ENCODE assay signal across 15 cellular contexts in genomic region chr16:57367111-57367752, GRCh38. TPM values are rescaled to one million over a fixed set of nuclear protein-coding genes. Genes with fewer than 3 reads are reported as not detected.
DNase-seq lines count a peak whose midpoint lies in the region; ATAC-seq, FAIRE-seq and TF ChIP-seq lines count a peak whose summit lies in the region.
"Had no signal": no experiment of that assay in that cellular context is flagged by ENCODE, and none has a peak within 500 bp of the region (broad histone marks: within the 10 kb centered on the region; RNA-seq: fewer than 3 reads in every experiment).

No MANE protein-coding gene starts in this region.

- POLR2A ChIA-PET in GM12878 (lab: Charles Lee), result interaction anchor here (0.6 to 1.4 kb wide), 4 partner anchors 10 to 91 kb away, joined by 3 to 6 read pairs (median 4); no protein-coding TSS in a partner anchor

- no peak overlapping the region for H3K9ac ChIP-seq in GM23248
- no peak overlapping the region for H3K9ac ChIP-seq in GM12878 (ENCODE audit: control insufficient read depth, insufficient read depth, low read length)
- no peak overlapping the region for H3K9ac ChIP-seq in smooth muscle cell (ENCODE audit: low read depth)

- TF ChIP-seq POLR2A in GM12878 (IDR thresholded peaks at IDR 0.05; ENCODE audit: low read depth, low read length), result no peak; the same call in 1 of the 2 replicates

- no peaks in the 10 kb centered on the region for H4K20me1 ChIP-seq in GM23248 (ENCODE audit: insufficient read depth)
- no peaks in the 10 kb centered on the region for H4K20me1 ChIP-seq in GM12878 (ENCODE audit: control insufficient read depth, insufficient read depth)
- no peaks in the 10 kb centered on the region for H4K20me1 ChIP-seq in GM23338 (replicated peaks; ENCODE audit: insufficient read depth)
- H4K20me1 ChIP-seq in smooth muscle cell (ENCODE audit: low read depth), result no peaks in the 10 kb centered on the region

- H3K36me3 Mint-ChIP-seq in GM23338 (ENCODE audit: low read depth), result no peaks in the 10 kb centered on the region

- CTCF ChIA-PET in GM12878 (lab: Yijun Ruan, JAX), result interaction anchor here (1.3 to 1.4 kb wide), 2 partner anchors 10 to 50 kb away, joined by 4 to 6 read pairs; no protein-coding TSS in a partner anchor

- H3K27ac Mint-ChIP-seq in GM23338, result no peak overlapping the region

- H3K79me2 ChIP-seq in GM23248 (ENCODE audit: insufficient read depth) (no peaks in the 10 kb centered on the region), GM12878 (ENCODE audit: control insufficient read depth, insufficient read depth, low read length) (no peaks in the 10 kb centered on the region), GM23338 (replicated peaks; ENCODE audit: insufficient read depth) (no peaks in the 10 kb centered on the region), smooth muscle cell (ENCODE audit: low read depth) (no peaks in the 10 kb centered on the region)

- SMC1A ChIA-PET in GM12878 (lab: Charles Lee; ENCODE audit: uncharacterized antibody, unreplicated experiment), result interaction anchor here (0.9 to 1.0 kb wide), 2 partner anchors 45 to 63 kb away, joined by 3 to 4 read pairs; no protein-coding TSS in a partner anchor

- 0 out of 3 replicates have a peak, but pooled peaks cover 1% of the 10 kb centered on the region for H3K4me1 Mint-ChIP-seq in GM23338

- no peak overlapping the region for H3K4me2 ChIP-seq in GM23248 (ENCODE audit: unreplicated experiment)
- no peak overlapping the region for H3K4me2 ChIP-seq in GM12878 (ENCODE audit: control insufficient read depth, insufficient read depth)
- H3K4me2 ChIP-seq in GM23338, result no peak overlapping the region
- H3K4me2 ChIP-seq in smooth muscle cell, result no peak overlapping the region

- in situ Hi-C loops in GM23248 (cut with MboI), result no loop called here
- in situ Hi-C loops in GM12878 (cut with MboI), result no loop called here

- no peaks in the 10 kb centered on the region for H3K36me3 ChIP-seq in GM23248 (ENCODE audit: low read depth)
- H3K36me3 ChIP-seq in GM12878 (ENCODE audit: control insufficient read depth in 2 of 2, insufficient read depth in 2 of 2, low read length in 1 of 2), result no peaks in the 10 kb centered on the region; a peak in 1 of 4 replicates
- H3K36me3 ChIP-seq in kidney epithelial cell (ENCODE audit: control insufficient read depth, insufficient read depth, low read length), result no peaks in the 10 kb centered on the region
- no peaks in the 10 kb centered on the region for H3K36me3 ChIP-seq in GM23338 (ENCODE audit: insufficient read depth)
- no peaks in the 10 kb centered on the region for H3K36me3 ChIP-seq in smooth muscle cell (ENCODE audit: low read depth)

- ATAC-seq in GM12878 (no peak), HG02938 (IDR thresholded peaks at IDR 0.05; ENCODE audit: unreplicated experiment) (no peak), GM18519 (IDR thresholded peaks at IDR 0.05; ENCODE audit: low FRiP score, unreplicated experiment) (no peak), GM23338 (no peak)
- ATAC-seq: stimulated activated naive CD8-positive, alpha-beta T cell treated with anti-CD3 and anti-CD28 coated beads, Interleukin-15, Interleukin-2, amounts not matched to agents 100 U/mL and 50 U/mL, for 24 hours had no signal

- DNase-seq in A172 (ENCODE audit: low spot score) (peak; percentile 33), GM23248 (peak; percentile 54), GM12878 (ENCODE audit: low read depth, low spot score) (no peak), kidney epithelial cell (ENCODE audit: low read depth) (peak; percentile 35), GM23338 (ENCODE audit: low spot score) (no peak), smooth muscle cell (lab: John Stamatoyannopoulos, UW; ENCODE audit: unreplicated experiment) (no peak)
- DNase-seq: activated naive CD4-positive, alpha-beta T cell treated with anti-CD3 and anti-CD28 coated beads, Interleukin-2, amount 50 U/mL, for 16 hours; cerebellar nuclear complex; NCI-H446 treated with DMSO at 0.1 percent for 48 hours; stimulated activated CD4-positive, alpha-beta T cell treated with anti-CD3 and anti-CD28 coated beads, Interleukin-4, amount 100 ng/mL, for 1 hour; stimulated activated naive CD8-positive, alpha-beta T cell treated with anti-CD3 and anti-CD28 coated beads, Interleukin-15, Interleukin-2, amounts not matched to agents 100 U/mL and 50 U/mL, for 24 hours had no signal

- TF ChIP-seq RAD21 in GM12878 (IDR thresholded peaks at IDR 0.05; ENCODE audit: insufficient read depth, low read depth, low read length), result no peak

- no peaks in the 10 kb centered on the region; the same call in 2 of the 3 replicates for H3K9me3 Mint-ChIP-seq in GM23338

- TF ChIP-seq CTCF in GM12878 (IDR thresholded peaks at IDR 0.05 in 2 of 3, conservative IDR thresholded peaks at IDR 0.05 in 1 of 3; ENCODE audit: control insufficient read depth in 2 of 3, extremely low read depth in 1 of 3, insufficient read depth in 1 of 3, low read depth in 3 of 3, low read length in 3 of 3), result no peak
- no peak for TF ChIP-seq CTCF in kidney epithelial cell (IDR thresholded peaks at IDR 0.05; ENCODE audit: insufficient read depth, low read length, poor library complexity, severe bottlenecking)
- no peak for TF ChIP-seq CTCF in GM23338 (conservative IDR thresholded peaks at IDR 0.05; ENCODE audit: low read depth in 2 of 2)
- no peak for TF ChIP-seq CTCF in smooth muscle cell (IDR thresholded peaks at IDR 0.05; ENCODE audit: borderline replicate concordance, insufficient read depth, poor library complexity, severe bottlenecking)

- no TSS peak for BruUV-seq in GM12878 (replicated peaks; lab: Mats Ljungman, UMichigan)

- H3K4me1 ChIP-seq in GM23248 (ENCODE audit: insufficient read depth) (no peaks in the 10 kb centered on the region), GM12878 (ENCODE audit: control insufficient read depth, insufficient read depth, low read length) (no peaks in the 10 kb centered on the region), GM23338 (ENCODE audit: insufficient read depth) (peaks cover 5% of the 10 kb centered on the region), smooth muscle cell (ENCODE audit: low read depth) (peaks cover 5% of the 10 kb centered on the region)

- no peak overlapping the region for H3K4me3 Mint-ChIP-seq in GM23338

- H3K27ac ChIP-seq in GM23248 (no peak overlapping the region), GM12878 (ENCODE audit: control insufficient read depth, insufficient read depth) (no peak overlapping the region), GM23338 (ENCODE audit: low read depth) (no peak overlapping the region), smooth muscle cell (ENCODE audit: low read depth) (no peak overlapping the region)

- H3K9me3 ChIP-seq in GM23248 (ENCODE audit: low read depth), result no peaks in the 10 kb centered on the region
- no peaks in the 10 kb centered on the region for H3K9me3 ChIP-seq in GM12878 (replicated peaks; ENCODE audit: control insufficient read depth, insufficient read depth, low read length)
- H3K9me3 ChIP-seq in smooth muscle cell (replicated peaks; ENCODE audit: low read depth), result no peaks in the 10 kb centered on the region

- H3K4me3 ChIP-seq in GM23248 (no peak overlapping the region), GM12878 (no peak overlapping the region), kidney epithelial cell (ENCODE audit: low read depth, low read length) (no peak overlapping the region), GM23338 (no peak overlapping the region), smooth muscle cell (no peak overlapping the region)

- H3K27me3 ChIP-seq in GM23248 (replicated peaks; ENCODE audit: insufficient read depth), result peaks cover 39% of the 10 kb centered on the region
- H3K27me3 ChIP-seq in GM12878 (replicated peaks in 1 of 2; ENCODE audit: control insufficient read depth in 2 of 2, insufficient read depth in 2 of 2, low read length in 1 of 2), result no peaks in the 10 kb centered on the region
- peaks cover 3% of the 10 kb centered on the region for H3K27me3 ChIP-seq in kidney epithelial cell (ENCODE audit: control insufficient read depth, insufficient read depth, low read length)
- H3K27me3 ChIP-seq in GM23338 (ENCODE audit: insufficient read depth), result no peaks in the 10 kb centered on the region
- no peaks in the 10 kb centered on the region for H3K27me3 ChIP-seq in smooth muscle cell (ENCODE audit: low read depth)

- no peak for TF ChIP-seq EP300 in GM12878 (IDR thresholded peaks at IDR 0.05; ENCODE audit: borderline replicate concordance in 1 of 2, control insufficient read depth in 1 of 2, low read depth in 2 of 2, low read length in 2 of 2)

- FAIRE-seq in GM12878 (lab: Jason Lieb, UNC), result no peak
- FAIRE-seq: GM18507 had no signal

- no peak overlapping the region for H2AFZ ChIP-seq in GM23248
- H2AFZ ChIP-seq in GM12878 (ENCODE audit: control insufficient read depth, low read depth, low read length), result no peak overlapping the region
- no peak overlapping the region for H2AFZ ChIP-seq in GM23338
- H2AFZ ChIP-seq in smooth muscle cell (ENCODE audit: low read depth), result no peak overlapping the region

- H3K27me3 Mint-ChIP-seq in GM23338 (ENCODE audit: insufficient read depth, low read depth, poor library complexity), result peaks cover 4% of the 10 kb centered on the region

- RAD21 ChIA-PET in GM12878 (lab: Charles Lee; ENCODE audit: unreplicated experiment), result interaction anchor here (1.2 to 2.4 kb wide), 5 partner anchors 8 to 50 kb away, joined by 3 to 11 read pairs (median 6); no protein-coding TSS in a partner anchor

- intact Hi-C loops in GM12878 (cut with micrococcal nuclease; ENCODE audit: unreplicated experiment), result no loop called here

- H3K9me2 ChIP-seq in GM23248 (ENCODE audit: insufficient read depth) (no peaks in the 10 kb centered on the region), GM23338 (ENCODE audit: insufficient read depth) (no peaks in the 10 kb centered on the region)

- WGBS in GM23248 (ENCODE audit: low coverage in 1 of 2, low lambda C conversion rate in 2 of 2, missing lambda C conversion rate in 2 of 2), 2 experiments, result 64 to 71% methylated on average over 7 of the region's 7 CpGs
- 70% methylated on average over 7 of the region's 7 CpGs for WGBS in GM12878 (ENCODE audit: insufficient coverage, insufficient replicate concordance, low lambda C conversion rate, missing lambda C conversion rate)
- WGBS in smooth muscle cell (ENCODE audit: low lambda C conversion rate), result 94% methylated on average over 7 of the region's 7 CpGs

- H3F3A ChIP-seq in GM23248 (ENCODE audit: insufficient read depth) (no peaks in the 10 kb centered on the region), GM23338 (replicated peaks; ENCODE audit: low read depth) (no peaks in the 10 kb centered on the region), smooth muscle cell (ENCODE audit: low read depth) (no peaks in the 10 kb centered on the region)

RNA-seq across cellular contexts. Expression of gene CX3CL1, which starts 5.1 kb away (rescaled TPM):
- total RNA-seq in A172 (2014; rRNA removed; shearing (Covaris generic)), result 0.79 and 0.88 TPM in 2 replicates
- not detected in 2 replicates for total RNA-seq in GM23248 (2014; rRNA removed; shearing (Covaris generic))
- polyA plus RNA-seq in GM23248 (2016; fragmentation: Nextera tagmentation; extraction: Ambion mirVana) (not detected in 2 replicates), GM12878 (2011; rRNA removed) (0.59 and 1.2 TPM in 2 replicates), GM12878 (2014; fragmentation: Illumina TruSeq; extraction: Trizol) (0.48 and 0.60 TPM in 2 replicates), GM12878 (2014; fragmentation: Nextera tagmentation; extraction: Ambion mirVana) (under 1 TPM; 0.03 to 0.05 TPM), GM12878 (2014; rRNA removed) (0.63 and 1.2 TPM in 2 replicates), GM12878 (2016; fragmentation: Nextera tagmentation; extraction: Ambion mirVana) (under 1 TPM; 0.16 to 0.18 TPM), GM23338 (2016; fragmentation: Nextera tagmentation; extraction: Ambion mirVana) (0.24 and 0.30 TPM in 2 replicates), smooth muscle cell (2.8 and 5.4 TPM in 2 replicates)
- total RNA-seq in GM12878 (2013; cell fraction: nucleolus; rRNA removed), result 17.2 and 19.8 TPM in 2 replicates
- total RNA-seq in GM12878 (2014; rRNA removed) (0.68 and 1.1 TPM in 2 replicates), GM12878 (2014; rRNA removed; fragmentation: Illumina TruSeq; extraction: Trizol) (0.31 and 0.41 TPM in 2 replicates), GM12878 (2021) (0.77 and 1.2 TPM in 2 replicates), kidney epithelial cell (22.0 and 24.8 TPM in 2 replicates), smooth muscle cell (2.2 and 4.0 TPM in 2 replicates)
- 0.16 TPM for polyA plus RNA-seq in GM12878 (2011; ENCODE audit: low read depth)
- 1.5 and 1.9 TPM in 2 replicates for polyA plus RNA-seq in GM12878 (2011; cell fraction: cytosol; rRNA removed)
- polyA plus RNA-seq in GM12878 (2011; cell fraction: nucleus; rRNA removed), result 2.1 and 2.6 TPM in 2 replicates
- 0.16 and 0.38 TPM in 2 replicates for polyA plus RNA-seq in GM12878 (2012)
- polyA minus RNA-seq in GM12878 (2011; rRNA and poly(A)+ RNA removed), result 1.4 and 2.1 TPM in 2 replicates
- 0.40 and 0.94 TPM in 2 replicates for polyA minus RNA-seq in GM12878 (2011; cell fraction: cytosol; rRNA and poly(A)+ RNA removed)
- 0.60 and 0.77 TPM in 2 replicates for polyA minus RNA-seq in GM12878 (2011; cell fraction: nucleus; rRNA and poly(A)+ RNA removed)
- total RNA-seq in GM23338 (2014; rRNA removed; shearing (Covaris generic)), result 0.16 and 2.8 TPM in 2 replicates
- total RNA-seq: G401 had no signal

RNA-seq across cellular contexts. Expression of gene CCL22, which starts 8.6 kb away (rescaled TPM):
- not detected in 2 replicates for total RNA-seq in A172 (2014; rRNA removed; shearing (Covaris generic))
- total RNA-seq in GM23248 (2014; rRNA removed; shearing (Covaris generic)), result not detected in 2 replicates
- polyA plus RNA-seq in GM23248 (2016; fragmentation: Nextera tagmentation; extraction: Ambion mirVana), result 0.10 and 0.13 TPM in 2 replicates
- total RNA-seq in GM12878 (2013; cell fraction: nucleolus; rRNA removed), result 217 and 243 TPM in 2 replicates
- total RNA-seq in GM12878 (2014; rRNA removed), result 114 and 118 TPM in 2 replicates
- total RNA-seq in GM12878 (2014; rRNA removed; fragmentation: Illumina TruSeq; extraction: Trizol), result 132 and 137 TPM in 2 replicates
- 704 and 775 TPM in 2 replicates for total RNA-seq in GM12878 (2021)
- polyA plus RNA-seq in GM12878 (2011; ENCODE audit: low read depth), result 191 TPM
- 14.5 and 38.0 TPM in 2 replicates for polyA plus RNA-seq in GM12878 (2011; rRNA removed)
- 34.6 and 58.9 TPM in 2 replicates for polyA plus RNA-seq in GM12878 (2011; cell fraction: cytosol; rRNA removed)
- polyA plus RNA-seq in GM12878 (2011; cell fraction: nucleus; rRNA removed), result 20.6 TPM in 2 replicates
- polyA plus RNA-seq in GM12878 (2012), result 240 and 288 TPM in 2 replicates
- polyA plus RNA-seq in GM12878 (2014; fragmentation: Illumina TruSeq; extraction: Trizol), result 508 and 540 TPM in 2 replicates
- polyA plus RNA-seq in GM12878 (2014; fragmentation: Nextera tagmentation; extraction: Ambion mirVana), result 100 to 1,000 TPM; 581 to 591 TPM
- polyA plus RNA-seq in GM12878 (2014; rRNA removed), result 221 and 240 TPM in 2 replicates
- polyA plus RNA-seq in GM12878 (2016; fragmentation: Nextera tagmentation; extraction: Ambion mirVana), result 100 to 1,000 TPM; 347 to 350 TPM
- 35.3 and 36.7 TPM in 2 replicates for polyA minus RNA-seq in GM12878 (2011; rRNA and poly(A)+ RNA removed)
- polyA minus RNA-seq in GM12878 (2011; cell fraction: cytosol; rRNA and poly(A)+ RNA removed), result 35.0 and 39.2 TPM in 2 replicates
- polyA minus RNA-seq in GM12878 (2011; cell fraction: nucleus; rRNA and poly(A)+ RNA removed), result 4.6 and 6.1 TPM in 2 replicates
- total RNA-seq in kidney epithelial cell, result not detected in 2 replicates
- not detected in 2 replicates for total RNA-seq in GM23338 (2014; rRNA removed; shearing (Covaris generic))
- polyA plus RNA-seq in GM23338 (2016; fragmentation: Nextera tagmentation; extraction: Ambion mirVana), result 0.19 and 0.42 TPM in 2 replicates
- not detected in 2 replicates for total RNA-seq in smooth muscle cell
- polyA plus RNA-seq in smooth muscle cell, result not detected in 2 replicates
- total RNA-seq: G401 had no signal

RNA-seq across cellular contexts. Expression of gene CCL17, which starts 37.3 kb away (rescaled TPM):
- 3.4 and 14.2 TPM in 2 replicates for total RNA-seq in A172 (2014; rRNA removed; shearing (Covaris generic))
- not detected in 2 replicates for total RNA-seq in GM23248 (2014; rRNA removed; shearing (Covaris generic))
- polyA plus RNA-seq in GM23248 (2016; fragmentation: Nextera tagmentation; extraction: Ambion mirVana) (not detected in 2 replicates), GM12878 (2011; rRNA removed) (0.92 and 1.2 TPM in 2 replicates), GM12878 (2014; fragmentation: Illumina TruSeq; extraction: Trizol) (26.2 and 55.9 TPM in 2 replicates), GM12878 (2014; fragmentation: Nextera tagmentation; extraction: Ambion mirVana) (10 to 100 TPM; 26.4 to 31.2 TPM), GM12878 (2014; rRNA removed) (84.9 and 107 TPM in 2 replicates), GM12878 (2016; fragmentation: Nextera tagmentation; extraction: Ambion mirVana) (10 to 100 TPM; 28.3 to 35.2 TPM), GM23338 (2016; fragmentation: Nextera tagmentation; extraction: Ambion mirVana) (not detected in 2 replicates), smooth muscle cell (not detected in 2 replicates)
- total RNA-seq in GM12878 (2013; cell fraction: nucleolus; rRNA removed), result not detected in 2 replicates
- total RNA-seq in GM12878 (2014; rRNA removed) (66.1 and 72.0 TPM in 2 replicates), GM12878 (2014; rRNA removed; fragmentation: Illumina TruSeq; extraction: Trizol) (54.8 and 54.9 TPM in 2 replicates), GM12878 (2021) (33.1 and 39.5 TPM in 2 replicates), kidney epithelial cell (not detected in 2 replicates), smooth muscle cell (not detected in 2 replicates)
- 5.6 TPM for polyA plus RNA-seq in GM12878 (2011; ENCODE audit: low read depth)
- 2.1 and 2.4 TPM in 2 replicates for polyA plus RNA-seq in GM12878 (2011; cell fraction: cytosol; rRNA removed)
- polyA plus RNA-seq in GM12878 (2011; cell fraction: nucleus; rRNA removed), result 0.59 and 1.1 TPM in 2 replicates
- polyA plus RNA-seq in GM12878 (2012), result 7.4 and 18.5 TPM in 2 replicates
- polyA minus RNA-seq in GM12878 (2011; rRNA and poly(A)+ RNA removed), result not detected in 2 replicates
- polyA minus RNA-seq in GM12878 (2011; cell fraction: cytosol; rRNA and poly(A)+ RNA removed), result not detected in 2 replicates
- not detected in 2 replicates for polyA minus RNA-seq in GM12878 (2011; cell fraction: nucleus; rRNA and poly(A)+ RNA removed)
- not detected in 2 replicates for total RNA-seq in GM23338 (2014; rRNA removed; shearing (Covaris generic))
- total RNA-seq: G401 had no signal

Comparison
In these comparisons a context has a peak if more than half of its experiments do, and no peak if none do; other contexts are left out.
1. DNase-seq: peak in A172 (single experiment), GM23248 (single experiment) and kidney epithelial cell (single experiment); none in GM12878 (single experiment), GM23338 (single experiment) and smooth muscle cell (single experiment).
2. RNA of gene CCL22, which starts 8.6 kb away (total RNA-seq): 114 to 775 TPM in GM12878; not detected in A172, not detected in GM23248, not detected in kidney epithelial cell, not detected in GM23338 and not detected in smooth muscle cell; every median in the first group is over 100 times any median in the second.